ENCODE assay signal across 18 cellular contexts in genomic region chr10:102175415-102175814, GRCh38. TPM values are rescaled to one million over a fixed set of nuclear protein-coding genes. Genes with fewer than 3 reads are reported as not detected.
DNase-seq lines count a peak whose midpoint lies in the region; ATAC-seq and TF ChIP-seq lines count a peak whose summit lies in the region.
"Had no signal": no experiment of that assay in that cellular context is flagged by ENCODE, and none has a peak within 500 bp of the region (broad histone marks: within the 10 kb centered on the region; RNA-seq: fewer than 3 reads in every experiment).

No MANE protein-coding gene starts in this region.

- H2AK5ac ChIP-seq in mesenchymal stem cell (ENCODE audit: low read length, severe bottlenecking), result no peak overlapping the region

- H2BK120ac ChIP-seq in mesenchymal stem cell (ENCODE audit: low read depth, low read length), result no peak overlapping the region

- no peak overlapping the region for H2BK5ac ChIP-seq in mesenchymal stem cell (ENCODE audit: low read depth, low read length, poor library complexity, severe bottlenecking)

- H3K27me3 ChIP-seq in brain microvascular endothelial cell (replicated peaks) (no peaks in the 10 kb centered on the region), mesenchymal stem cell (ENCODE audit: control insufficient read depth in 1 of 2, insufficient read depth in 1 of 2, low read length in 2 of 2) (no peaks in the 10 kb centered on the region)

- no peak overlapping the region for H2AFZ ChIP-seq in mesenchymal stem cell (ENCODE audit: low read depth, low read length)

- H3K79me1 ChIP-seq in mesenchymal stem cell (replicated peaks; ENCODE audit: low read length, poor library complexity, severe bottlenecking), result no peaks in the 10 kb centered on the region

- H3K14ac ChIP-seq in mesenchymal stem cell (ENCODE audit: low read length in 2 of 2), result no peak overlapping the region

- H3K9ac ChIP-seq in mesenchymal stem cell (ENCODE audit: low read length), result peak overlapping the region; percentile 75

- no peak overlapping the region for H3K27ac ChIP-seq in HEK293 (ENCODE audit: extremely low read depth, low read depth, low read length)
- peak overlapping the region; percentile 9 for H3K27ac ChIP-seq in brain microvascular endothelial cell
- no peak overlapping the region for H3K27ac ChIP-seq in mesenchymal stem cell (ENCODE audit: low read length, poor library complexity, severe bottlenecking)

- H3K4ac ChIP-seq in mesenchymal stem cell (ENCODE audit: low read depth in 1 of 2, low read length in 2 of 2), result no peak overlapping the region

- no peak overlapping the region for H3K4me2 ChIP-seq in mesenchymal stem cell (ENCODE audit: low read length, poor library complexity, severe bottlenecking)

- H4K91ac ChIP-seq in mesenchymal stem cell (ENCODE audit: low read length), result no peak overlapping the region

- H4K8ac ChIP-seq in mesenchymal stem cell (ENCODE audit: low read length), result no peak overlapping the region

- H3K18ac ChIP-seq in mesenchymal stem cell (ENCODE audit: low read depth in 1 of 2, low read length in 2 of 2), result no peak overlapping the region

- no peak overlapping the region for H3K4me3 ChIP-seq in AG10803 (ENCODE audit: low read length)
- H3K4me3 ChIP-seq in HEK293 (ENCODE audit: low read depth, low read length), result no peak overlapping the region
- no peak overlapping the region for H3K4me3 ChIP-seq in brain microvascular endothelial cell (ENCODE audit: low read depth, low read length)
- H3K4me3 ChIP-seq in mesenchymal stem cell (ENCODE audit: insufficient read depth in 1 of 2, low read depth in 1 of 2, low read length in 2 of 2), result peak overlapping the region in 1 of 2 experiments; percentile 3

- POLR2A ChIA-PET in HEK293 (lab: Yijun Ruan, JAX), result no interaction called here

- DNase-seq in AG10803 (ENCODE audit: low read depth), result peak; percentile 52
- DNase-seq in brain microvascular endothelial cell, result peak; percentile 63
- peak; percentile 69 for DNase-seq in mesenchymal stem cell
- DNase-seq in stimulated activated CD4-positive, alpha-beta T cell treated with anti-CD3 and anti-CD28 coated beads, Interleukin-2, amount 100 ng/mL, for 24 hours, result no peak
- no peak for DNase-seq in GF-D8 (lab: John Stamatoyannopoulos, UW)
- DNase-seq in SW 1271 (lab: John Stamatoyannopoulos, UW), result no peak
- DNase-seq: activated CD4-positive, alpha-beta T cell treated with anti-CD3 and anti-CD28 coated beads for 4 hours; activated naive CD4-positive, alpha-beta T cell treated with anti-CD3 and anti-CD28 coated beads, Interleukin-2, amount 10 ng/mL, durations not matched to agents 7 days and 5 days; CD4-positive, CD25-positive, alpha-beta regulatory T cell; cerebellar nuclear complex; islet precursor cell; NCI-H1048; right cardiac atrium; SHP77 had no signal

- H3K4me1 ChIP-seq in HEK293 (ENCODE audit: control insufficient read depth, insufficient read depth, low read length) (no peaks in the 10 kb centered on the region), mesenchymal stem cell (ENCODE audit: control insufficient read depth, insufficient read depth, low read depth, low read length) (no peaks in the 10 kb centered on the region)

- no peaks in the 10 kb centered on the region for H3K36me3 ChIP-seq in HEK293 (ENCODE audit: control insufficient read depth in 2 of 2, insufficient read depth in 1 of 2, low read length in 2 of 2)
- H3K36me3 ChIP-seq in brain microvascular endothelial cell (replicated peaks), result no peaks in the 10 kb centered on the region
- H3K36me3 ChIP-seq in mesenchymal stem cell (ENCODE audit: control insufficient read depth in 1 of 2, insufficient read depth in 2 of 2, low read depth in 1 of 2, low read length in 2 of 2), result no peaks in the 10 kb centered on the region

- CTCF ChIA-PET in HEK293 (lab: Yijun Ruan, JAX), result no interaction called here

- no peak overlapping the region for H3K23ac ChIP-seq in mesenchymal stem cell (ENCODE audit: low read length in 2 of 2)

- H2BK12ac ChIP-seq in mesenchymal stem cell (ENCODE audit: low read length in 2 of 2), result no peak overlapping the region

- TF ChIP-seq CTCF in AG10803 (conservative IDR thresholded peaks at IDR 0.05; ENCODE audit: low read length), result no peak
- no peak for TF ChIP-seq CTCF in HEK293 (tag by site-specific recombination; IDR thresholded peaks at IDR 0.05)
- no peak for TF ChIP-seq CTCF in brain microvascular endothelial cell (IDR thresholded peaks at IDR 0.05; ENCODE audit: low read depth, low read length, missing control alignments)

- WGBS in mesenchymal stem cell, result 74% methylated on average over 3 of the region's 4 CpGs

- in situ Hi-C loops in brain microvascular endothelial cell (cut with HindIII; ENCODE audit: low pct_ligation_motif_present, low sequenced_read_pairs), result loop anchor here (10.0 kb wide), 1 partner anchor 49 kb away; the partner anchor contains the start of gene ELOVL3

- ATAC-seq in GM19467 (IDR thresholded peaks at IDR 0.05; ENCODE audit: unreplicated experiment), result no peak
- ATAC-seq: HCT116 had no signal

- no peak overlapping the region for H2BK15ac ChIP-seq in mesenchymal stem cell (ENCODE audit: low read depth, poor library complexity, severe bottlenecking)

- H3K9me3 ChIP-seq in HEK293 (ENCODE audit: control insufficient read depth, insufficient read depth, low read depth, low read length), result no peaks in the 10 kb centered on the region
- no peaks in the 10 kb centered on the region for H3K9me3 ChIP-seq in mesenchymal stem cell (ENCODE audit: control insufficient read depth, low read length)

TF ChIP-seq in HEK293, 187 proteins besides CTCF, POLR2A, EP300 and RAD21:
- TF ChIP-seq INSM2 (tag by site-specific recombination; IDR thresholded peaks at IDR 0.05) (no peak), ZNF571 (tag by site-specific recombination; IDR thresholded peaks at IDR 0.05) (no peak), ZFP41 (tag by site-specific recombination; IDR thresholded peaks at IDR 0.05; ENCODE audit: borderline replicate concordance) (no peak), OSR2 (tag by site-specific recombination; IDR thresholded peaks at IDR 0.05) (no peak), MYNN (tag by site-specific recombination; IDR thresholded peaks at IDR 0.05; ENCODE audit: borderline replicate concordance) (peak; percentile 68; the same call in 1 of the 2 replicates), ZNF10 (tag by site-specific recombination; IDR thresholded peaks at IDR 0.05) (no peak), ZNF37A (tag by site-specific recombination; IDR thresholded peaks at IDR 0.05) (no peak), GFI1B (tag by site-specific recombination; IDR thresholded peaks at IDR 0.05) (no peak)

RNA-seq across cellular contexts. Expression of gene NOLC1, which starts 23.2 kb away (rescaled TPM):
- polyA plus RNA-seq in mesenchymal stem cell (2013, experiment 1 of 2), result 45.7 TPM
- 46.3 TPM for polyA plus RNA-seq in mesenchymal stem cell (2013, experiment 2 of 2)

RNA-seq across cellular contexts. Expression of gene PPRC1, which starts 42.6 kb away (rescaled TPM):
- 25.0 TPM for polyA plus RNA-seq in mesenchymal stem cell (2013, experiment 1 of 2)
- 23.2 TPM for polyA plus RNA-seq in mesenchymal stem cell (2013, experiment 2 of 2)

RNA-seq across cellular contexts. Expression of gene ELOVL3, which starts 50.7 kb away (rescaled TPM):
- 0.12 TPM for polyA plus RNA-seq in mesenchymal stem cell (2013, experiment 1 of 2)
- 0.25 TPM for polyA plus RNA-seq in mesenchymal stem cell (2013, experiment 2 of 2)
- polyA plus RNA-seq: IgD-negative memory B cell had no signal

RNA-seq across cellular contexts. Expression of gene LDB1, which starts 55.2 kb away (rescaled TPM):
- polyA plus RNA-seq in mesenchymal stem cell (2013, experiment 1 of 2), result 84.4 TPM
- 79.9 TPM for polyA plus RNA-seq in mesenchymal stem cell (2013, experiment 2 of 2)

Comparison
In these comparisons a context has a peak if more than half of its experiments do, and no peak if none do; other contexts are left out.
1. DNase-seq: peak in AG10803 (single experiment), brain microvascular endothelial cell (single experiment) and mesenchymal stem cell (single experiment); none in stimulated activated CD4-positive, alpha-beta T cell treated with anti-CD3 and anti-CD28 coated beads, Interleukin-2, amount 100 ng/mL, for 24 hours (0 of 2), GF-D8 (single experiment) and SW 1271 (0 of 2).